10 cellular contexts compared by ENCODE assay signal in genomic region chr5:161547573-161548471, GRCh38. TPM values are rescaled to one million over a fixed set of nuclear protein-coding genes. Genes with fewer than 3 reads are reported as not detected.
A peak's percentile ranks its signal among the peaks of the same experiment; 100 is the strongest.
DNase-seq lines count a peak whose midpoint lies in the region; ATAC-seq, FAIRE-seq and TF ChIP-seq lines count a peak whose summit lies in the region.
"Had no signal": no experiment of that assay in that cellular context is flagged by ENCODE, and none has a peak within 500 bp of the region (broad histone marks: within the 10 kb centered on the region; RNA-seq: fewer than 3 reads in every experiment).

No MANE protein-coding gene starts in this region.

- POLR2A ChIA-PET in CD8-positive, alpha-beta memory T cell (lab: Charles Lee) = no interaction called here

- H3K27me3 Mint-ChIP-seq in CD8-positive, alpha-beta memory T cell = peaks cover 30 to 64% of the 10 kb centered on the region in 2 donors

- H3K4me3 ChIP-seq in iPS DF 6.9 (ENCODE audit: low read length) (peak overlapping the region; percentile 56; the same call in 1 of the 2 replicates), skin epidermis (peak overlapping the region in 6 of 7 experiments; percentile 5 to 41 (median 14))
- no peak overlapping the region for H3K4me3 ChIP-seq in CD8-positive, alpha-beta memory T cell (ENCODE audit: low read length)

- no peak for TF ChIP-seq POLR2A in H54 (IDR thresholded peaks at IDR 0.05; ENCODE audit: low read depth, low read length)

- peaks cover 9% of the 10 kb centered on the region; the same call in 1 of the 2 replicates for H3K4me1 ChIP-seq in iPS DF 6.9 (ENCODE audit: control insufficient read depth, insufficient read depth, low read length)
- no peaks in the 10 kb centered on the region for H3K4me1 ChIP-seq in CD8-positive, alpha-beta memory T cell (ENCODE audit: insufficient read depth, low read length)

- FAIRE-seq in H54 (lab: Jason Lieb, UNC) = no peak

- no peaks in the 10 kb centered on the region for H3K36me3 ChIP-seq in iPS DF 6.9 (ENCODE audit: control insufficient read depth, insufficient read depth, low read length)
- no peaks in the 10 kb centered on the region for H3K36me3 ChIP-seq in CD8-positive, alpha-beta memory T cell (ENCODE audit: insufficient read depth, low read length)

- H3K9me3 Mint-ChIP-seq in CD8-positive, alpha-beta memory T cell = peaks cover 5 to 13% (median 11%) of the 10 kb centered on the region in 5 donors

- peak overlapping the region in 3 of 7 donors; percentile 13 to 27 (median 23) for H3K4me3 Mint-ChIP-seq in CD8-positive, alpha-beta memory T cell

- peak; percentile 29 for ATAC-seq in SK-N-SH treated with all-trans-retinoic acid at 6 μM for 48 hours

- no peak overlapping the region for H3K27ac Mint-ChIP-seq in CD8-positive, alpha-beta memory T cell

- WGBS in iPS DF 6.9 (ENCODE audit: insufficient coverage, insufficient read length) = no CpG with 5 or more reads among the region's 73 CpGs

- CTCF ChIA-PET in CD8-positive, alpha-beta memory T cell (lab: Charles Lee) = no interaction called here

- H3K4me1 Mint-ChIP-seq in CD8-positive, alpha-beta memory T cell = peaks cover 8 to 22% (median 13%) of the 10 kb centered on the region in 3 donors

- DNase-seq in NCI-H2081 (lab: John Stamatoyannopoulos, UW) (peak; percentile 13 to 19), NCI-H2081 treated with DMSO at 0.1 percent for 48 hours (lab: John Stamatoyannopoulos, UW) (no peak), iPS DF 6.9 (ENCODE audit: low read depth, low spot score) (no peak), NCI-H1092 (lab: John Stamatoyannopoulos, UW) (no peak), H54 (ENCODE audit: insufficient read length, low spot score) (no peak)
- no peak for DNase-seq in CD8-positive, alpha-beta memory T cell

- H3K9me3 ChIP-seq in iPS DF 6.9 (ENCODE audit: control insufficient read depth, insufficient read depth, low read length) = no peaks in the 10 kb centered on the region
- no peaks in the 10 kb centered on the region for H3K9me3 ChIP-seq in CD8-positive, alpha-beta memory T cell (ENCODE audit: low read length)

- H3K36me3 Mint-ChIP-seq in CD8-positive, alpha-beta memory T cell = no peaks in the 10 kb centered on the region

- H3K27me3 ChIP-seq in iPS DF 6.9 (ENCODE audit: control insufficient read depth, insufficient read depth, low read length) = peaks cover 42% of the 10 kb centered on the region
- H3K27me3 ChIP-seq in CD8-positive, alpha-beta memory T cell (ENCODE audit: insufficient read depth, low read length, poor library complexity, severe bottlenecking) = no peaks in the 10 kb centered on the region

- no peak overlapping the region for H3K27ac ChIP-seq in iPS DF 6.9 (ENCODE audit: low read length)
- no peak overlapping the region for H3K27ac ChIP-seq in skin epidermis
- no peak overlapping the region for H3K27ac ChIP-seq in CD8-positive, alpha-beta memory T cell (ENCODE audit: low read depth, low read length)
- H3K27ac ChIP-seq: C4-2B had no signal

TF ChIP-seq in SK-N-SH treated with all-trans-retinoic acid at 6 μM for 48 hours, 23 proteins besides CTCF, POLR2A, EP300 and RAD21:
- TF ChIP-seq TSHZ2 (CRISPR knock-in tag; IDR thresholded peaks at IDR 0.05) = no peak
- TF ChIP-seq ZFP3 (CRISPR knock-in tag; IDR thresholded peaks at IDR 0.05) = no peak
- TF ChIP-seq CSRNP3 (CRISPR knock-in tag; IDR thresholded peaks at IDR 0.05) = no peak
- no peak for TF ChIP-seq BACH2 (CRISPR knock-in tag; IDR thresholded peaks at IDR 0.05; ENCODE audit: borderline replicate concordance)
- no peak for TF ChIP-seq ESRRG (CRISPR knock-in tag; IDR thresholded peaks at IDR 0.05)
- TF ChIP-seq CSDC2 (CRISPR knock-in tag; IDR thresholded peaks at IDR 0.05) = no peak
- TF ChIP-seq ZNF565 (CRISPR knock-in tag; conservative IDR thresholded peaks at IDR 0.05; ENCODE audit: low read depth) = no peak
- TF ChIP-seq ARNTL (CRISPR knock-in tag; IDR thresholded peaks at IDR 0.05; ENCODE audit: borderline replicate concordance, low read depth) = no peak
TF ChIP-seq in SK-N-SH treated with all-trans-retinoic acid at 6 μM for 48 hours: peak in this region for 0.

RNA-seq across cellular contexts. Expression of gene GABRB2, which starts 1.3 kb away (rescaled TPM):
- total RNA-seq in CD8-positive, alpha-beta memory T cell = not detected
- polyA plus RNA-seq in CD8-positive, alpha-beta memory T cell = not detected
- total RNA-seq: renal cortical epithelial cell had no signal

Comparison
In these comparisons a context has a peak if more than half of its experiments do, and no peak if none do; other contexts are left out.
1. DNase-seq: peak in NCI-H2081 (2 of 2); none in NCI-H2081 treated with DMSO at 0.1 percent for 48 hours (single experiment), iPS DF 6.9 (single experiment), NCI-H1092 (single experiment), CD8-positive, alpha-beta memory T cell (0 of 5) and H54 (single experiment).